Comparison of ENCODE assay signal across 10 cellular contexts in genomic region chr13:106376411-106377112, GRCh38.
A peak's percentile ranks its signal among the peaks of the same experiment; 100 is the strongest.
DNase-seq lines count a peak whose midpoint lies in the region; ATAC-seq lines count a peak whose summit lies in the region.
"Had no signal": no experiment of that assay in that cellular context is flagged by ENCODE, and none has a peak within 500 bp of the region (broad histone marks: within the 10 kb centered on the region; RNA-seq: fewer than 3 reads in every experiment).

No MANE protein-coding gene starts in this region.

- no peak overlapping the region for H3K27ac Mint-ChIP-seq in activated CD4-positive, alpha-beta T cell treated with anti-CD3 and anti-CD28 coated beads for 36 hours

- POLR2A ChIA-PET in activated CD4-positive, alpha-beta T cell treated with anti-CD3 and anti-CD28 coated beads for 36 hours (lab: Charles Lee): no interaction called here

- DNase-seq in activated CD4-positive, alpha-beta T cell treated with anti-CD3 and anti-CD28 coated beads for 36 hours: peak; percentile 26
- DNase-seq in activated CD4-positive, alpha-beta T cell treated with anti-CD3 and anti-CD28 coated beads for 1 hour: no peak
- DNase-seq in NCI-H774 (lab: John Stamatoyannopoulos, UW) (peak; percentile 12), smooth muscle cell of the brain vasculature (ENCODE audit: low read depth, low spot score) (peak; percentile 94)
- DNase-seq: C1 segment of cervical spinal cord; stimulated activated naive CD4-positive, alpha-beta T cell had no signal

- no peaks in the 10 kb centered on the region for H3K36me3 Mint-ChIP-seq in activated CD4-positive, alpha-beta T cell treated with anti-CD3 and anti-CD28 coated beads for 36 hours (ENCODE audit: low read depth)

- intact Hi-C loops in activated CD4-positive, alpha-beta T cell treated with anti-CD3 and anti-CD28 coated beads for 36 hours (cut with DNase I, micrococcal nuclease): no loop called here

- H3K27me3 Mint-ChIP-seq in activated CD4-positive, alpha-beta T cell treated with anti-CD3 and anti-CD28 coated beads for 36 hours: peaks cover 6% of the 10 kb centered on the region

- H3K4me3 Mint-ChIP-seq in activated CD4-positive, alpha-beta T cell treated with anti-CD3 and anti-CD28 coated beads for 36 hours: no peak overlapping the region

- ATAC-seq in activated CD4-positive, alpha-beta T cell treated with anti-CD3 and anti-CD28 coated beads for 36 hours: peak; percentile 62
- peak; percentile 81 for ATAC-seq in esophagus mucosa
- ATAC-seq in GM19452 (IDR thresholded peaks at IDR 0.05; ENCODE audit: unreplicated experiment): no peak
- no peak for ATAC-seq in HG02970 (IDR thresholded peaks at IDR 0.05; ENCODE audit: low FRiP score, unreplicated experiment)
- no peak for ATAC-seq in GM21447 (IDR thresholded peaks at IDR 0.05; ENCODE audit: unreplicated experiment)

- H3K9me3 Mint-ChIP-seq in activated CD4-positive, alpha-beta T cell treated with anti-CD3 and anti-CD28 coated beads for 36 hours (ENCODE audit: low read depth): no peaks in the 10 kb centered on the region

- no peaks in the 10 kb centered on the region for H3K4me1 Mint-ChIP-seq in activated CD4-positive, alpha-beta T cell treated with anti-CD3 and anti-CD28 coated beads for 36 hours

- CTCF ChIA-PET in activated CD4-positive, alpha-beta T cell treated with anti-CD3 and anti-CD28 coated beads for 36 hours (lab: Charles Lee): interaction anchor here (0.6 kb wide), 1 partner anchor 602 kb away, joined by 3 read pairs; no protein-coding TSS in a partner anchor

Comparison
In these comparisons a context has a peak if more than half of its experiments do, and no peak if none do; other contexts are left out.
1. ATAC-seq: peak in activated CD4-positive, alpha-beta T cell treated with anti-CD3 and anti-CD28 coated beads for 36 hours (single experiment) and esophagus mucosa (single experiment); none in GM19452 (single experiment), HG02970 (single experiment) and GM21447 (single experiment).